In genomic region chr6:140043762-140044378, GRCh38 we compare ENCODE assay signal across 11 cellular contexts.
DNase-seq lines count a peak whose midpoint lies in the region; ATAC-seq and TF ChIP-seq lines count a peak whose summit lies in the region.
"Had no signal": no experiment of that assay in that cellular context is flagged by ENCODE, and none has a peak within 500 bp of the region (broad histone marks: within the 10 kb centered on the region; RNA-seq: fewer than 3 reads in every experiment).

No MANE protein-coding gene starts in this region.

- peak; percentile 65 for DNase-seq in COLO829 (ENCODE audit: low spot score)
- peak; percentile 88 for DNase-seq in RWPE1 (ENCODE audit: low spot score)
- DNase-seq in kidney glomerular epithelial cell (lab: John Stamatoyannopoulos, UW), result peak; percentile 39
- no peak for DNase-seq in SHP77 (lab: John Stamatoyannopoulos, UW)
- no peak for DNase-seq in islet precursor cell
- DNase-seq in stimulated activated CD4-positive, alpha-beta T cell treated with anti-CD3 and anti-CD28 coated beads, Interleukin-1b, Interleukin-23, amount 100 ng/mL, for 48 hours, result no peak
- DNase-seq in NCI-H2029 (lab: John Stamatoyannopoulos, UW), result no peak
- DNase-seq: central memory CD4-positive, alpha-beta T cell; T-helper 2 cell had no signal

- ATAC-seq in HG03342 (IDR thresholded peaks at IDR 0.05; ENCODE audit: unreplicated experiment), result peak; percentile 46

- POLR2A ChIA-PET in RWPE1 (lab: Yijun Ruan, JAX; ENCODE audit: low non-redundant PET), result no interaction called here

- TF ChIP-seq CTCF in RWPE1 (conservative IDR thresholded peaks at IDR 0.05; ENCODE audit: low read depth), result no peak

- H3K27ac ChIP-seq in RWPE1, result no peak overlapping the region
- H3K27ac ChIP-seq: gastroesophageal sphincter had no signal

- CTCF ChIA-PET in RWPE1 (lab: Yijun Ruan, JAX), result no interaction called here

Comparison
In these comparisons a context has a peak if more than half of its experiments do, and no peak if none do; other contexts are left out.
1. DNase-seq: peak in COLO829 (single experiment), RWPE1 (single experiment) and kidney glomerular epithelial cell (single experiment); none in SHP77 (0 of 2), islet precursor cell (single experiment), stimulated activated CD4-positive, alpha-beta T cell treated with anti-CD3 and anti-CD28 coated beads, Interleukin-1b, Interleukin-23, amount 100 ng/mL, for 48 hours (single experiment) and NCI-H2029 (single experiment).